ENCODE assay signal across 8 cellular contexts in the genomic region with DNA sequence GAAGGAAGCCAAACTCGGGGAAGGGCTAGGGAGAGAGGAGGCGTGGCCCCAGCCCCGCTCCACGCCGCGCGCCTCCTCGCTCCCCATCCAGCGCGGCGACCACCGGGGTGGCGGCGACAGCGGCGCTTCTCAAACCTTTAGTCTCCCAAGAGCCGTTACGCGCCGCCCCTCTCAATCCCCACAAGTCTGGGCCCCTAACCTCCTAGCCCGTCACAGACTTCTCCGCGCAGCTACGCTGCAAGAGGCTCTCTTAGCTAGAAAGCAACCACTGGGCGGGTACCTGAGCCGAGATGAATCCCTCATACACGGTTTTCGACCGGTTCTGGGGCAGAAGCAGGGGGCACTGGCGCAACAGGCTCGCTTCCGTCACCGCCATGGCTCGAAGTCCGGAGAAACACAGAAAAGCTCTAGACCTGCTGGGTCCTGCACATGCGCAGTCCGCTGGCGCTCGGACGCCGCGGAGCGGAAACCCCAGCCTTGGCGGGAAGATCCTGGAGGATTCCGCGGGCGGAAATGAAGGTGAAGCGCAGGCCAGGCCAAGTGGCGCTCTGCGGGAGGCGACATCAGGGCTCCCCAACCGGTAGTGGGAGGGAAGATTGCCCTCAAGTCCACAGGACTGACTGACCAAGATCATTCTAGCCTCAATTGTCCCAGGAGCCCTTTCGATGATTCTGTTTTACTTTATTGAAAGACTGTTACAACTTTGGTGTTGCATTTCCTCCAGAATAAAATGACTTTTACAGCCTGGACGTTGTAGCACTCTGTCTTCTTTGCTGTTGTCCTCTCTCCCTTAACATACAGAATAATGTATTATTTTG. TPM values are rescaled to one million over a fixed set of nuclear protein-coding genes. Genes with fewer than 3 reads are reported as not detected.
A peak's percentile ranks its signal among the peaks of the same experiment; 100 is the strongest.
DNase-seq lines count a peak whose midpoint lies in the region; ATAC-seq and TF ChIP-seq lines count a peak whose summit lies in the region.

FANCL (minus strand) TSS at position 388 of the 818 bp plus-strand sequence; CDS start at position 376, 12 bp downstream.

- H3K4me3 ChIP-seq in left ventricle myocardium inferior = peak within 1 kb of the TSS; percentile 89
- H3K4me3 ChIP-seq in upper lobe of left lung = peak within 1 kb of the TSS; percentile 41 to 94 (median 82)

- TF ChIP-seq POLR2A in GM15510 (IDR thresholded peaks at IDR 0.05; ENCODE audit: borderline replicate concordance, extremely low read depth, insufficient read length) = peak; percentile 89
- TF ChIP-seq POLR2A in upper lobe of left lung (IDR thresholded peaks at IDR 0.05) = peak in 2 of 4 donors; percentile 33 to 53

- H3K27ac ChIP-seq in left ventricle myocardium inferior (replicated peaks) = peak within 1 kb of the TSS; percentile 86
- H3K27ac ChIP-seq in upper lobe of left lung = peak within 1 kb of the TSS; percentile 76 to 89 (median 86)

- 1 to 2% methylated on average over 27 to 54 of the region's 54 CpGs for WGBS in upper lobe of left lung, 2 donors

- H3K4me1 ChIP-seq in left ventricle myocardium inferior (peaks cover 28% of the 10 kb centered on the region), upper lobe of left lung (peaks cover 6 to 25% (median 17%) of the 10 kb centered on the region in 4 donors)

- H3K36me3 ChIP-seq in left ventricle myocardium inferior (no peaks in the 10 kb centered on the region), upper lobe of left lung (no peaks in the 10 kb centered on the region)

- intact Hi-C loops in T-helper 1 cell treated with Interleukin-12 subunit alpha and Interleukin-12 subunit beta and Interleukin-4 antibody, amounts not matched to agents 30 ng/mL and 1 ng/mL, for 36 hours (cut with micrococcal nuclease) = loop anchor here (1.0 to 5.0 kb wide), 2 partner anchors 195 to 334 kb away; partner anchors contain the start of gene VRK2
- intact Hi-C loops in left ventricle myocardium inferior (cut with micrococcal nuclease) = no loop called here
- intact Hi-C loops in posterior vena cava (cut with DNase I) = no loop called here

- no peak for TF ChIP-seq EP300 in upper lobe of left lung (IDR thresholded peaks at IDR 0.05)

- peak; percentile 96 for DNase-seq in NCI-H146 (lab: John Stamatoyannopoulos, UW)
- DNase-seq in amniotic stem cell (lab: John Stamatoyannopoulos, UW) = peak; percentile 51
- peak; percentile 89 for DNase-seq in left ventricle myocardium inferior
- peak; percentile 96 for DNase-seq in posterior vena cava (ENCODE audit: low spot score)
- DNase-seq in upper lobe of left lung = peak; percentile 90 to 97

- H3K27me3 ChIP-seq in left ventricle myocardium inferior (ENCODE audit: low read depth) = no peaks in the 10 kb centered on the region
- no peaks in the 10 kb centered on the region for H3K27me3 ChIP-seq in upper lobe of left lung

- H3K9me3 ChIP-seq in left ventricle myocardium inferior (replicated peaks) (no peaks in the 10 kb centered on the region), upper lobe of left lung (no peaks in the 10 kb centered on the region)

- ATAC-seq in HG02870 (IDR thresholded peaks at IDR 0.05; ENCODE audit: unreplicated experiment) = peak; percentile 72
- ATAC-seq in upper lobe of left lung (ENCODE audit: low FRiP score in 2 of 2) = peak; percentile 94 to 98

- TF ChIP-seq CTCF in left ventricle myocardium inferior (IDR thresholded peaks at IDR 0.05; ENCODE audit: borderline replicate concordance) = no peak
- TF ChIP-seq CTCF in upper lobe of left lung (IDR thresholded peaks at IDR 0.05) = no peak

RNA-seq across cellular contexts. Expression of gene FANCL, which starts in this region (rescaled TPM):
- total RNA-seq in T-helper 1 cell treated with Interleukin-12 subunit alpha and Interleukin-12 subunit beta and Interleukin-4 antibody, amounts not matched to agents 30 ng/mL and 1 ng/mL, for 36 hours = 12.2 and 12.5 TPM in 2 replicates
- total RNA-seq in left ventricle myocardium inferior (12.0 TPM), posterior vena cava (10 to 100 TPM; 17.9 to 18.0 TPM), upper lobe of left lung (10 to 100 TPM in 5 of 6 donors, 1 to 10 TPM in 1; 5.7 to 30.4 (median 15.4) TPM)

Comparison
In these comparisons a context has a peak if more than half of its experiments do, and no peak if none do; other contexts are left out.
1. Peak in every context shown above with its lines: DNase-seq, ATAC-seq, H3K4me3 ChIP-seq and H3K27ac ChIP-seq.